4 cellular contexts compared by ENCODE assay signal in genomic region chr2:170213281-170213625, GRCh38. TPM values are rescaled to one million over a fixed set of nuclear protein-coding genes. Genes with fewer than 3 reads are reported as not detected.
"Had no signal": no experiment of that assay in that cellular context is flagged by ENCODE, and none has a peak within 500 bp of the region (broad histone marks: within the 10 kb centered on the region; RNA-seq: fewer than 3 reads in every experiment).

No MANE protein-coding gene starts in this region.

RNA-seq across cellular contexts. Expression of gene MYO3B, which starts 35.3 kb away (rescaled TPM):
- total RNA-seq: mesenteric fat pad, omental fat pad, right cardiac atrium had no signal
- polyA plus RNA-seq: psoas muscle, right cardiac atrium had no signal
